In genomic region chr7:108146070-108146842, GRCh38 we compare ENCODE assay signal across 8 cellular contexts. TPM values are rescaled to one million over a fixed set of nuclear protein-coding genes. Genes with fewer than 3 reads are reported as not detected.
DNase-seq lines count a peak whose midpoint lies in the region; ATAC-seq and TF ChIP-seq lines count a peak whose summit lies in the region.

No MANE protein-coding gene starts in this region.

- H3K4me3 ChIP-seq in epithelial cell of proximal tubule (ENCODE audit: low read depth, low read length) = no peak overlapping the region

- ATAC-seq in HG02759 (IDR thresholded peaks at IDR 0.05; ENCODE audit: unreplicated experiment) (peak; percentile 54), HG02763 (IDR thresholded peaks at IDR 0.05; ENCODE audit: unreplicated experiment) (no peak)

- TF ChIP-seq CTCF in epithelial cell of proximal tubule (conservative IDR thresholded peaks at IDR 0.05; ENCODE audit: low read depth, low read length) = peak; percentile 95

- DNase-seq in DMS153 (lab: John Stamatoyannopoulos, UW) (peak; percentile 21), NCI-H2227 treated with DMSO at 0.1 percent for 48 hours (lab: John Stamatoyannopoulos, UW) (peak; percentile 75), epithelial cell of proximal tubule (ENCODE audit: low read depth) (peak; percentile 12), middle frontal gyrus (ENCODE audit: extremely low spot score, low spot score) (peak; percentile 63), stromal cell of bone marrow (ENCODE audit: low read depth) (peak; percentile 77)
- peak; percentile 2 to 3 for DNase-seq in activated CD4-positive, alpha-beta T cell treated with anti-CD3 and anti-CD28 coated beads, Interleukin-2, amount 50 U/mL, for 4 hours

RNA-seq across cellular contexts. Expression of gene LAMB4, which starts 16.1 kb away (rescaled TPM):
- 0.46 and 3.7 TPM in 2 replicates for total RNA-seq in epithelial cell of proximal tubule

Comparison
In these comparisons a context has a peak if more than half of its experiments do, and no peak if none do; other contexts are left out.
1. DNase-seq: peak in every context shown above with its lines; median percentile 77 in stromal cell of bone marrow; 75 in NCI-H2227 treated with DMSO at 0.1 percent for 48 hours; 63 in middle frontal gyrus; 21 in DMS153; 12 in epithelial cell of proximal tubule; 2 in activated CD4-positive, alpha-beta T cell treated with anti-CD3 and anti-CD28 coated beads, Interleukin-2, amount 50 U/mL, for 4 hours.